In the genomic region with DNA sequence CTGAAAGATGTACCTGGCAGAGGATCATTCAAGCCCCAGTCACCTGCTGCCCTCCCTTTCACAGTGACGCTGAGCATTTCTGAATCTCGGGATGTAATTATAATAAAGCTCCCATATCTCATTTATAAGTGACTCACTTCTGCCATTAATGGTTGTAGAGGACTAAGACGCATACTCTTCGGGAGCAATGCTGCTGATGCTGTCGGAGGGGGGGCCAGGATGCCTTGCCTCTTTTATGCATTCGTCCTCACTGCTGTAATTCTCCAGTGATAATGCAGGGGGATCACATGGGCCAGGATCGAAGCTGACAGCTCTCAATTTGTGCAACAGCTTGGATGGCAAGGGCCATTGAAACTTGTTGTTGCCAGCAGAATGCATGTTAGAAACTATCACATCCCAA, we compare ENCODE assay signal across 27 cellular contexts. TPM values are rescaled to one million over a fixed set of nuclear protein-coding genes. Genes with fewer than 3 reads are reported as not detected.
"Had no signal": no experiment of that assay in that cellular context is flagged by ENCODE, and none has a peak within 500 bp of the region (broad histone marks: within the 10 kb centered on the region; RNA-seq: fewer than 3 reads in every experiment).

No MANE protein-coding gene starts in this region.

- H3K27me3 ChIP-seq: ovary, right atrium auricular region, testis, tibial artery had no signal

- H3K27ac ChIP-seq: left lung, lower lobe of right lung, ovary, right atrium auricular region, right lobe of liver, stomach, testis, upper lobe of right lung had no signal

- H3K4me3 ChIP-seq: left lung, lower lobe of right lung, ovary, right atrium auricular region, right lobe of liver, smooth muscle cell, stomach, testis, upper lobe of right lung had no signal

- DNase-seq: hypothalamus; immature natural killer cell; kidney; left colon; left lung; lower lobe of right lung; mammary epithelial cell; mesenchymal stem cell; naive B cell; natural killer cell; nephron progenitor cell; ovary; right lobe of liver; stimulated activated CD4-positive, alpha-beta T cell treated with anti-CD3 and anti-CD28 coated beads, Interleukin-12 subunit alpha, Interleukin-12 subunit beta, amount 100 ng/mL, for 4 hours; stimulated activated CD4-positive, alpha-beta T cell treated with anti-CD3 and anti-CD28 coated beads, Interleukin-15, amount 100 ng/mL, for 24 hours; stimulated activated CD4-positive, alpha-beta T cell treated with anti-CD3 and anti-CD28 coated beads, Interleukin-2, amount 100 ng/mL, for 24 hours; stimulated activated CD4-positive, alpha-beta T cell treated with anti-CD3 and anti-CD28 coated beads, Interleukin-4, amount 100 ng/mL, for 1 hour; stimulated activated naive B cell treated with anti-CD40 and anti-IgM and Interleukin-4, amounts not matched to agents 10 μg/mL and 1 μg/mL and 100 μg/mL, for 72 hours; stimulated activated naive CD8-positive, alpha-beta T cell treated with anti-CD3 and anti-CD28 coated beads, Interleukin-15, Interleukin-2, amounts not matched to agents 100 U/mL and 50 U/mL, for 24 hours; stomach; testis; trophoblast cell; upper lobe of right lung had no signal

- H3K36me3 ChIP-seq: left lung, lower lobe of right lung, ovary, right atrium auricular region, right lobe of liver, stomach, tibial artery, upper lobe of right lung had no signal

- ATAC-seq: left colon; left lung; lower lobe of right lung; natural killer cell; right lobe of liver; stimulated activated naive B cell treated with anti-CD40 and anti-IgM and Interleukin-4, amounts not matched to agents 10 μg/mL and 1 μg/mL and 100 μg/mL, for 72 hours; stimulated activated naive CD8-positive, alpha-beta T cell treated with anti-CD3 and anti-CD28 coated beads, Interleukin-15, Interleukin-2, amounts not matched to agents 100 U/mL and 50 U/mL, for 24 hours; upper lobe of right lung had no signal

- H3K9me3 ChIP-seq: left lung, lower lobe of right lung, ovary, right atrium auricular region, right lobe of liver, stomach, testis, tibial artery, upper lobe of right lung had no signal

RNA-seq across cellular contexts. Expression of a gene that starts 3.1 kb away (rescaled TPM):
- total RNA-seq: natural killer cell, progenitor cell of endocrine pancreas had no signal
